In genomic region chr13:40943073-40943472, GRCh38 we compare ENCODE assay signal across 20 cellular contexts.
DNase-seq lines count a peak whose midpoint lies in the region; ATAC-seq, FAIRE-seq and TF ChIP-seq lines count a peak whose summit lies in the region.
"Had no signal": no experiment of that assay in that cellular context is flagged by ENCODE, and none has a peak within 500 bp of the region (broad histone marks: within the 10 kb centered on the region; RNA-seq: fewer than 3 reads in every experiment).

No MANE protein-coding gene starts in this region.

- H3K4me3 Mint-ChIP-seq in activated T-cell treated with anti-CD3 and anti-CD28 coated beads, Interleukin-2, amount 50 U/mL, for 24 hours = no peak overlapping the region
- no peak overlapping the region for H3K4me3 Mint-ChIP-seq in naive thymus-derived CD8-positive, alpha-beta T cell

- H3K9me3 Mint-ChIP-seq in activated T-cell treated with anti-CD3 and anti-CD28 coated beads, Interleukin-2, amount 50 U/mL, for 24 hours = no peaks in the 10 kb centered on the region
- no peaks in the 10 kb centered on the region for H3K9me3 Mint-ChIP-seq in naive thymus-derived CD8-positive, alpha-beta T cell

- H3K27ac Mint-ChIP-seq in activated T-cell treated with anti-CD3 and anti-CD28 coated beads, Interleukin-2, amount 50 U/mL, for 24 hours = peak overlapping the region; percentile 64
- H3K27ac Mint-ChIP-seq in naive thymus-derived CD8-positive, alpha-beta T cell = peak overlapping the region in 7 of 10 donors; percentile 4 to 75 (median 16)

- H3K36me3 Mint-ChIP-seq in activated T-cell treated with anti-CD3 and anti-CD28 coated beads, Interleukin-2, amount 50 U/mL, for 24 hours (ENCODE audit: low read depth) = peaks cover 97% of the 10 kb centered on the region
- H3K36me3 Mint-ChIP-seq in naive thymus-derived CD8-positive, alpha-beta T cell = peaks cover 9 to 98% (median 35%) of the 10 kb centered on the region in 3 donors

- H3K4me1 Mint-ChIP-seq in activated T-cell treated with anti-CD3 and anti-CD28 coated beads, Interleukin-2, amount 50 U/mL, for 24 hours (ENCODE audit: low read depth) = peaks cover 40% of the 10 kb centered on the region
- peaks cover 13 to 56% (median 36%) of the 10 kb centered on the region in 4 donors for H3K4me1 Mint-ChIP-seq in naive thymus-derived CD8-positive, alpha-beta T cell

- FAIRE-seq in G401.6 (lab: Jason Lieb, UNC) (peak; percentile 46), endometrium (lab: Jason Lieb, UNC) (peak; percentile 51), D721Med (lab: Jason Lieb, UNC) (no peak)
- FAIRE-seq: GM12892, GM19239, K562 had no signal

- no peak for TF ChIP-seq CTCF in D721Med (IDR thresholded peaks at IDR 0.05; ENCODE audit: insufficient read depth, missing control alignments)

- ATAC-seq in naive thymus-derived CD8-positive, alpha-beta T cell = no peak
- ATAC-seq in HG03039 (IDR thresholded peaks at IDR 0.05; ENCODE audit: unreplicated experiment) = no peak
- ATAC-seq in GM18873 (IDR thresholded peaks at IDR 0.05; ENCODE audit: low FRiP score, unreplicated experiment) = no peak
- ATAC-seq: HCT116, K562 had no signal

- no peak for DNase-seq in activated T-cell treated with anti-CD3 and anti-CD28 coated beads, Interleukin-2, amount 50 U/mL, for 24 hours
- DNase-seq in activated T-cell treated with anti-CD3 and anti-CD28 coated beads, Interleukin-2, amount 50 U/mL, for 1 hour = no peak
- no peak for DNase-seq in naive thymus-derived CD8-positive, alpha-beta T cell
- DNase-seq in D721Med (ENCODE audit: insufficient read length, low spot score) = no peak
- DNase-seq: 8988T, C1 segment of cervical spinal cord, Caco-2, GDM1, NCI-H1436 treated with DMSO at 0.1 percent for 48 hours, NCI-H2081 treated with DMSO at 0.1 percent for 48 hours, NCI-H524 treated with DMSO at 0.1 percent for 48 hours, OCI-M1 had no signal

- POLR2A ChIA-PET in naive thymus-derived CD8-positive, alpha-beta T cell (lab: Charles Lee) = no interaction called here

- H3K27me3 Mint-ChIP-seq in activated T-cell treated with anti-CD3 and anti-CD28 coated beads, Interleukin-2, amount 50 U/mL, for 24 hours = no peaks in the 10 kb centered on the region
- no peaks in the 10 kb centered on the region for H3K27me3 Mint-ChIP-seq in naive thymus-derived CD8-positive, alpha-beta T cell
